Comparison of ENCODE assay signal across 12 cellular contexts in genomic region chr3:177452487-177452886, GRCh38.
DNase-seq lines count a peak whose midpoint lies in the region; ATAC-seq and TF ChIP-seq lines count a peak whose summit lies in the region.
"Had no signal": no experiment of that assay in that cellular context is flagged by ENCODE, and none has a peak within 500 bp of the region (broad histone marks: within the 10 kb centered on the region; RNA-seq: fewer than 3 reads in every experiment).

No MANE protein-coding gene starts in this region.

- no peaks in the 10 kb centered on the region for H4K20me1 ChIP-seq in neural progenitor cell (ENCODE audit: low read depth)

- H3K4me3 ChIP-seq in skeletal muscle satellite cell (ENCODE audit: low read length) (no peak overlapping the region), neural progenitor cell (no peak overlapping the region)

- H3K79me2 ChIP-seq in neural progenitor cell (ENCODE audit: low read depth) = no peaks in the 10 kb centered on the region

- no peak overlapping the region for H2AFZ ChIP-seq in neural progenitor cell (replicated peaks)

- H3K4me2 ChIP-seq in skeletal muscle satellite cell (ENCODE audit: low read length) = peak overlapping the region; percentile 13
- no peak overlapping the region for H3K4me2 ChIP-seq in neural progenitor cell

- H3K4me3 Mint-ChIP-seq in neural progenitor cell = no peak overlapping the region
- H3K4me3 Mint-ChIP-seq: H9 had no signal

- peak overlapping the region; percentile 95 for H3K27ac ChIP-seq in foreskin keratinocyte
- no peak overlapping the region for H3K27ac ChIP-seq in neural progenitor cell

- no peaks in the 10 kb centered on the region for H3K36me3 Mint-ChIP-seq in neural progenitor cell

- TF ChIP-seq CTCF in foreskin keratinocyte (conservative IDR thresholded peaks at IDR 0.05) = no peak
- TF ChIP-seq CTCF in neural progenitor cell (IDR thresholded peaks at IDR 0.05) = no peak

- H3K4me1 ChIP-seq in foreskin keratinocyte (peaks cover 43% of the 10 kb centered on the region), skeletal muscle satellite cell (ENCODE audit: control insufficient read depth, insufficient read depth, low read length) (peaks cover 34% of the 10 kb centered on the region), neural progenitor cell (peaks cover 12% of the 10 kb centered on the region)

- H3K9ac ChIP-seq in skeletal muscle satellite cell (ENCODE audit: low read depth, low read length) = peak overlapping the region; percentile 58
- H3K9ac ChIP-seq in neural progenitor cell = no peak overlapping the region

- H3K9me3 ChIP-seq in skeletal muscle satellite cell (replicated peaks; ENCODE audit: low read length) = peaks cover under 1% of the 10 kb centered on the region
- no peaks in the 10 kb centered on the region for H3K9me3 ChIP-seq in neural progenitor cell (ENCODE audit: low read depth)

- H3K27me3 ChIP-seq in foreskin keratinocyte = no peaks in the 10 kb centered on the region
- no peaks in the 10 kb centered on the region for H3K27me3 ChIP-seq in skeletal muscle satellite cell (ENCODE audit: control insufficient read depth, insufficient read depth, low read length)
- H3K27me3 ChIP-seq in neural progenitor cell = no peaks in the 10 kb centered on the region

- H3F3A ChIP-seq in neural progenitor cell (ENCODE audit: low read depth) = no peaks in the 10 kb centered on the region

- H3K27ac Mint-ChIP-seq in neural progenitor cell = no peak overlapping the region
- H3K27ac Mint-ChIP-seq: H9 had no signal

- ATAC-seq in SK-N-SH treated with all-trans-retinoic acid at 6 μM for 48 hours (peak; percentile 94), foreskin keratinocyte (peak; percentile 69), GM21717 (IDR thresholded peaks at IDR 0.05; ENCODE audit: unreplicated experiment) (no peak)

- H3K9me3 Mint-ChIP-seq in neural progenitor cell = no peaks in the 10 kb centered on the region
- H3K9me3 Mint-ChIP-seq: H9 had no signal

- H3K4me1 Mint-ChIP-seq in neural progenitor cell = peaks cover 4% of the 10 kb centered on the region

- no peaks in the 10 kb centered on the region for H3K27me3 Mint-ChIP-seq in neural progenitor cell (ENCODE audit: insufficient read depth, low read depth)

- DNase-seq in HCEC 1CT (peak; percentile 92), foreskin keratinocyte (peak; percentile 96 to 98), Ammon's horn (ENCODE audit: low spot score) (no peak), NCI-H1694 (lab: John Stamatoyannopoulos, UW) (no peak), neural progenitor cell (ENCODE audit: low spot score) (no peak)
- DNase-seq: activated CD8-positive, alpha-beta memory T cell treated with anti-CD3 and anti-CD28 coated beads, Interleukin-2, amount 50 U/mL, for 48 hours; H9; retina; stimulated activated naive CD4-positive, alpha-beta T cell treated with Interleukin-2 at 50 U/mL for 16 hours had no signal

- no peaks in the 10 kb centered on the region for H3K36me3 ChIP-seq in skeletal muscle satellite cell (ENCODE audit: insufficient read depth, low read length)
- H3K36me3 ChIP-seq in neural progenitor cell = no peaks in the 10 kb centered on the region

TF ChIP-seq in SK-N-SH treated with all-trans-retinoic acid at 6 μM for 48 hours, 23 proteins besides CTCF, POLR2A, EP300 and RAD21:
- 0 out of 2 replicates have a peak, but pooled peaks have one; percentile 13 for TF ChIP-seq ZFP3 (CRISPR knock-in tag; IDR thresholded peaks at IDR 0.05)
- no peak for TF ChIP-seq TCF4 (CRISPR knock-in tag; IDR thresholded peaks at IDR 0.05; ENCODE audit: borderline replicate concordance)
- peak; percentile 82 for TF ChIP-seq CREB5 (CRISPR knock-in tag; IDR thresholded peaks at IDR 0.05; ENCODE audit: low read depth)
- no peak for TF ChIP-seq TSHZ2 (CRISPR knock-in tag; IDR thresholded peaks at IDR 0.05)
- no peak for TF ChIP-seq ZC3H10 (CRISPR knock-in tag; IDR thresholded peaks at IDR 0.05)
- TF ChIP-seq ISL1 (CRISPR knock-in tag; IDR thresholded peaks at IDR 0.05) = peak; percentile 24; the same call in 1 of the 2 replicates
- TF ChIP-seq ESRRG (CRISPR knock-in tag; IDR thresholded peaks at IDR 0.05) = no peak
- no peak for TF ChIP-seq ZFP30 (CRISPR knock-in tag; IDR thresholded peaks at IDR 0.05)
- no peak for TF ChIP-seq CSRNP3 (CRISPR knock-in tag; IDR thresholded peaks at IDR 0.05)
- no peak for TF ChIP-seq RARB (CRISPR knock-in tag; IDR thresholded peaks at IDR 0.05)
- TF ChIP-seq POU6F1 (CRISPR knock-in tag; IDR thresholded peaks at IDR 0.05; ENCODE audit: borderline replicate concordance, low read depth) = no peak
- no peak; the same call in 1 of the 2 replicates for TF ChIP-seq SNAI2 (CRISPR knock-in tag; IDR thresholded peaks at IDR 0.05)
- no peak for TF ChIP-seq PPARA (CRISPR knock-in tag; IDR thresholded peaks at IDR 0.05; ENCODE audit: borderline replicate concordance)
- TF ChIP-seq OSR1 (CRISPR knock-in tag; IDR thresholded peaks at IDR 0.05) = no peak
- no peak for TF ChIP-seq ZNF70 (CRISPR knock-in tag; IDR thresholded peaks at IDR 0.05)
- no peak for TF ChIP-seq ARNTL (CRISPR knock-in tag; IDR thresholded peaks at IDR 0.05; ENCODE audit: borderline replicate concordance, low read depth)
- TF ChIP-seq BACH2 (CRISPR knock-in tag; IDR thresholded peaks at IDR 0.05; ENCODE audit: borderline replicate concordance) = no peak
- no peak for TF ChIP-seq GLIS3 (CRISPR knock-in tag; IDR thresholded peaks at IDR 0.05)
TF ChIP-seq in SK-N-SH treated with all-trans-retinoic acid at 6 μM for 48 hours: peak in this region for 3.

Comparison
In these comparisons a context has a peak if more than half of its experiments do, and no peak if none do; other contexts are left out.
1. DNase-seq: peak in HCEC 1CT (single experiment) and foreskin keratinocyte (2 of 2); none in Ammon's horn (single experiment), NCI-H1694 (single experiment) and neural progenitor cell (single experiment).